Comparison of ENCODE assay signal across 8 cellular contexts in the genomic region with DNA sequence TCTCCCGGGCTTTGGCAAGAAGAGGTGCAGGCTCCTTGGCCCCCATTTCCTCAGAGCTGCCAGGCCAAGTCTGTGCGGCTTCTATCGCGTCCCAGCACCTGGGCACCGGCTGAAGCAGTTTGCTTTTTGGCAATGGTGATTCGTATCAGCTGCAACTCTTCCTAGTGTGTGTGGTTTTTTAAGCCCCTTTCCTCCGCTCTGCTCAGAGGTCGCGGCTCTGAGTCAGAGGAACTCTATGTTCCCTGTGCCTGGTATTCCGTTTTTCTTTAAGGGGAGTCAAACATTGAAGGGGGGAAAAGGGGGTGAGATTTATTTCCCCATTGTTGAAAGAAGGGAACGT. TPM values are rescaled to one million over a fixed set of nuclear protein-coding genes. Genes with fewer than 3 reads are reported as not detected.
DNase-seq lines count a peak whose midpoint lies in the region; ATAC-seq and TF ChIP-seq lines count a peak whose summit lies in the region.

No MANE protein-coding gene starts in this region.

- DNase-seq in activated T-cell treated with anti-CD3 and anti-CD28 coated beads, Interleukin-2, amount 50 U/mL, for 4 hours = no peak
- DNase-seq in activated T-cell treated with anti-CD3 and anti-CD28 coated beads, Interleukin-2, amount 50 U/mL, for 48 hours = no peak
- DNase-seq in PC-3 (peak; percentile 32), colonic mucosa (no peak), aorta (no peak), UCSD-AML1 (lab: John Stamatoyannopoulos, UW; ENCODE audit: unreplicated experiment) (no peak)
- DNase-seq in stimulated activated CD4-positive, alpha-beta T cell treated with anti-CD3 and anti-CD28 coated beads, Interleukin-2, amount 100 ng/mL, for 48 hours = no peak

- peak overlapping the region; percentile 99 for H2AFZ ChIP-seq in PC-3 (ENCODE audit: low read length)

- H3K27me3 Mint-ChIP-seq in activated T-cell treated with anti-CD3 and anti-CD28 coated beads, Interleukin-2, amount 50 U/mL, for 4 hours (ENCODE audit: low read depth) = peaks cover 11% of the 10 kb centered on the region

- no peaks in the 10 kb centered on the region for H3K9me3 Mint-ChIP-seq in activated T-cell treated with anti-CD3 and anti-CD28 coated beads, Interleukin-2, amount 50 U/mL, for 4 hours

- WGBS in mesodermal cell (ENCODE audit: insufficient coverage in 2 of 2), 2 experiments = 0 to 3% methylated on average over 7 to 8 of the region's 11 CpGs
- 0 to 1% methylated on average over 11 of the region's 11 CpGs for WGBS in aorta, 2 donors

- H3F3A ChIP-seq in PC-3 (ENCODE audit: low read length, unreplicated experiment) = no peaks in the 10 kb centered on the region

- no peaks in the 10 kb centered on the region for H3K27me3 ChIP-seq in PC-3 (ENCODE audit: low read length)
- no peaks in the 10 kb centered on the region for H3K27me3 ChIP-seq in colonic mucosa
- no peaks in the 10 kb centered on the region for H3K27me3 ChIP-seq in aorta (ENCODE audit: control insufficient read depth in 1 of 2, insufficient read depth in 2 of 2, low read length in 1 of 2)

- peaks cover 37% of the 10 kb centered on the region for H3K4me1 Mint-ChIP-seq in activated T-cell treated with anti-CD3 and anti-CD28 coated beads, Interleukin-2, amount 50 U/mL, for 4 hours (ENCODE audit: low read depth)

- CTCF ChIA-PET in PC-3 (lab: Charles Lee) = no interaction called here

- ATAC-seq in activated T-cell treated with anti-CD3 and anti-CD28 coated beads, Interleukin-2, amount 50 U/mL, for 4 hours = peak in 1 of 2 donors; percentile 11
- ATAC-seq in PC-3 (peak; percentile 23), aorta (ENCODE audit: low FRiP score) (peak; percentile 57)

- BruUV-seq in PC-3 (replicated peaks; lab: Mats Ljungman, UMichigan) = no TSS peak

- TF ChIP-seq CTCF in PC-3 (conservative IDR thresholded peaks at IDR 0.05; ENCODE audit: low read depth, low read length) (no peak), colonic mucosa (IDR thresholded peaks at IDR 0.05) (no peak)

- peaks cover 56% of the 10 kb centered on the region for H3K79me2 ChIP-seq in PC-3 (ENCODE audit: low read length)

- peak overlapping the region; percentile 97 for H3K4me3 Mint-ChIP-seq in activated T-cell treated with anti-CD3 and anti-CD28 coated beads, Interleukin-2, amount 50 U/mL, for 4 hours

- intact Hi-C loops in PC-3 (cut with micrococcal nuclease) (no loop called here), colonic mucosa (cut with DNase I) (no loop called here), aorta (cut with DNase I) (no loop called here)

- peak overlapping the region; percentile 97 for H3K9ac ChIP-seq in PC-3 (ENCODE audit: low read length)
- H3K9ac ChIP-seq in colonic mucosa (ENCODE audit: low read depth in 2 of 2, low read length in 2 of 2) = peak overlapping the region; percentile 92 to 95

- peaks cover 35% of the 10 kb centered on the region for H3K4me1 ChIP-seq in PC-3 (ENCODE audit: insufficient read depth, low read length)
- H3K4me1 ChIP-seq in colonic mucosa = no peaks in the 10 kb centered on the region
- no peaks in the 10 kb centered on the region for H3K4me1 ChIP-seq in mesodermal cell (ENCODE audit: control insufficient read depth, insufficient read depth, low read length, poor library complexity, severe bottlenecking)
- peaks cover 0 to 3% of the 10 kb centered on the region in 2 donors for H3K4me1 ChIP-seq in aorta (ENCODE audit: control insufficient read depth in 1 of 2, insufficient read depth in 2 of 2, low read length in 2 of 2)

- H3K27ac ChIP-seq in PC-3 (ENCODE audit: low read length) = peak overlapping the region; percentile 75
- H3K27ac ChIP-seq in colonic mucosa = peak overlapping the region; percentile 96
- H3K27ac ChIP-seq in mesodermal cell (ENCODE audit: low read depth, low read length, severe bottlenecking) = peak overlapping the region; percentile 94
- H3K27ac ChIP-seq in aorta (ENCODE audit: low read depth in 1 of 2, low read length in 2 of 2) = peak overlapping the region; percentile 85 to 94

- H3K36me3 Mint-ChIP-seq in activated T-cell treated with anti-CD3 and anti-CD28 coated beads, Interleukin-2, amount 50 U/mL, for 4 hours (ENCODE audit: insufficient read depth) = peaks cover 13% of the 10 kb centered on the region

- peak overlapping the region; percentile 93 for H3K4me2 ChIP-seq in PC-3 (ENCODE audit: low read length)

- H3K4me3 ChIP-seq in PC-3 (ENCODE audit: low read length) (peak overlapping the region; percentile 81), colonic mucosa (peak overlapping the region; percentile 97), mesodermal cell (ENCODE audit: extremely low read depth, insufficient read depth, low read length, poor library complexity, severe bottlenecking) (peak overlapping the region; percentile 86), aorta (ENCODE audit: low read length in 2 of 2) (peak overlapping the region; percentile 71 to 78)

- H3K9me3 ChIP-seq in PC-3 (ENCODE audit: low read length) (no peaks in the 10 kb centered on the region), colonic mucosa (no peaks in the 10 kb centered on the region), mesodermal cell (ENCODE audit: control insufficient read depth, low read length) (no peaks in the 10 kb centered on the region), aorta (ENCODE audit: control insufficient read depth, low read length) (no peaks in the 10 kb centered on the region)

- H3K9me2 ChIP-seq in PC-3 (replicated peaks; ENCODE audit: low read length) = no peaks in the 10 kb centered on the region

- peaks cover 18% of the 10 kb centered on the region for H4K20me1 ChIP-seq in PC-3 (ENCODE audit: low read length)

- H3K36me3 ChIP-seq in PC-3 (ENCODE audit: low read depth, low read length) = no peaks in the 10 kb centered on the region
- H3K36me3 ChIP-seq in colonic mucosa = no peaks in the 10 kb centered on the region
- H3K36me3 ChIP-seq in mesodermal cell (ENCODE audit: control insufficient read depth, insufficient read depth, low read length) = peaks cover 30% of the 10 kb centered on the region
- H3K36me3 ChIP-seq in aorta (ENCODE audit: control insufficient read depth in 1 of 2, insufficient read depth in 2 of 2, low read length in 1 of 2) = no peaks in the 10 kb centered on the region

- POLR2A ChIA-PET in PC-3 (lab: Charles Lee; ENCODE audit: unreplicated experiment) = no interaction called here

RNA-seq across cellular contexts. Expression of a gene that starts 0.9 kb away (rescaled TPM):
- total RNA-seq in activated T-cell treated with anti-CD3 and anti-CD28 coated beads, Interleukin-2, amount 50 U/mL, for 4 hours = 10 to 100 TPM; 51.4 to 54.6 (median 52.4) TPM
- 15.0 and 21.1 TPM in 2 replicates for total RNA-seq in PC-3 (2014; rRNA removed)
- total RNA-seq in colonic mucosa = 10 to 100 TPM; 29.9 to 35.0 TPM
- 43.1 TPM for polyA plus RNA-seq in mesodermal cell (2013, experiment 1 of 2)
- 27.3 TPM for polyA plus RNA-seq in mesodermal cell (2013, experiment 2 of 2)
- total RNA-seq in aorta = 10 to 100 TPM; 52.6 to 59.7 TPM
- 10 to 100 TPM; 18.2 to 30.4 TPM for polyA plus RNA-seq in aorta

RNA-seq across cellular contexts. Expression of a gene that starts 13.3 kb away (rescaled TPM):
- total RNA-seq in activated T-cell treated with anti-CD3 and anti-CD28 coated beads, Interleukin-2, amount 50 U/mL, for 4 hours = 10 to 100 TPM; 36.2 to 40.9 (median 37.8) TPM
- total RNA-seq in PC-3 (2014; rRNA removed) = 10.0 and 14.0 TPM in 2 replicates
- total RNA-seq in colonic mucosa = 10 to 100 TPM; 10.5 to 18.7 TPM
- 13.7 TPM for polyA plus RNA-seq in mesodermal cell (2013, experiment 1 of 2)
- polyA plus RNA-seq in mesodermal cell (2013, experiment 2 of 2) = 14.0 TPM
- 10 to 100 TPM; 11.1 to 15.3 TPM for total RNA-seq in aorta
- 1 to 10 TPM; 5.5 to 9.9 TPM for polyA plus RNA-seq in aorta

RNA-seq across cellular contexts. Expression of a gene that starts 55.8 kb away (rescaled TPM):
- total RNA-seq in activated T-cell treated with anti-CD3 and anti-CD28 coated beads, Interleukin-2, amount 50 U/mL, for 4 hours = not detected
- total RNA-seq in PC-3 (2014; rRNA removed) (not detected in 2 replicates), colonic mucosa (not detected), aorta (not detected)
- not detected for polyA plus RNA-seq in mesodermal cell (2013, experiment 1 of 2)
- polyA plus RNA-seq in mesodermal cell (2013, experiment 2 of 2) = not detected
- polyA plus RNA-seq in aorta = not detected
